ENCODE assay signal across 19 cellular contexts in genomic region chr5:76737846-76738245, GRCh38. TPM values are rescaled to one million over a fixed set of nuclear protein-coding genes. Genes with fewer than 3 reads are reported as not detected.
A peak's percentile ranks its signal among the peaks of the same experiment; 100 is the strongest.
DNase-seq lines count a peak whose midpoint lies in the region; ATAC-seq, FAIRE-seq and TF ChIP-seq lines count a peak whose summit lies in the region.
"Had no signal": no experiment of that assay in that cellular context is flagged by ENCODE, and none has a peak within 500 bp of the region (broad histone marks: within the 10 kb centered on the region; RNA-seq: fewer than 3 reads in every experiment).

No MANE protein-coding gene starts in this region.

- POLR2A ChIA-PET in activated CD4-positive, alpha-beta T cell treated with anti-CD3 and anti-CD28 coated beads, Interleukin-2, amount 10 ng/mL, durations not matched to agents 7 days and 5 days (lab: Charles Lee) = no interaction called here

- H3K36me3 Mint-ChIP-seq in activated CD4-positive, alpha-beta T cell treated with anti-CD3 and anti-CD28 coated beads, Interleukin-2, amount 10 ng/mL, durations not matched to agents 7 days and 5 days (ENCODE audit: low read depth) = no peaks in the 10 kb centered on the region
- peaks cover 34% of the 10 kb centered on the region for H3K36me3 Mint-ChIP-seq in effector memory CD8-positive, alpha-beta T cell (ENCODE audit: insufficient read depth)
- peaks cover 31% of the 10 kb centered on the region for H3K36me3 Mint-ChIP-seq in stimulated activated effector memory CD8-positive, alpha-beta T cell treated with anti-CD3 and anti-CD28 coated beads, Interleukin-12 subunit alpha, Interleukin-12 subunit beta, amount 100 ng/mL, for 72 hours
- H3K36me3 Mint-ChIP-seq: stimulated activated naive B cell treated with anti-CD40 and anti-IgM and Interleukin-4, amounts not matched to agents 10 μg/mL and 1 μg/mL and 100 μg/mL, for 72 hours had no signal

- peak overlapping the region; percentile 66 to 80 (median 70) for H3K27ac ChIP-seq in Peyer's patch
- H3K27ac ChIP-seq: pancreas had no signal

- DNase-seq in activated CD4-positive, alpha-beta T cell treated with anti-CD3 and anti-CD28 coated beads, Interleukin-2, amount 10 ng/mL, durations not matched to agents 7 days and 5 days = no peak
- DNase-seq in activated CD4-positive, alpha-beta T cell treated with anti-CD3 and anti-CD28 coated beads, Interleukin-2, amount 50 U/mL, for 4 hours = no peak
- no peak for DNase-seq in Peyer's patch
- no peak for DNase-seq in effector memory CD8-positive, alpha-beta T cell
- no peak for DNase-seq in stimulated activated effector memory CD8-positive, alpha-beta T cell treated with anti-CD3 and anti-CD28 coated beads, Interleukin-12 subunit alpha, Interleukin-12 subunit beta, amount 100 ng/mL, for 72 hours (ENCODE audit: low spot score in 2 of 2)
- DNase-seq in GM20000 (ENCODE audit: low spot score) = no peak
- DNase-seq in D721Med (ENCODE audit: insufficient read length, low spot score) = no peak
- DNase-seq in NCI-H187 treated with DMSO at 0.1 percent for 48 hours (lab: John Stamatoyannopoulos, UW) = no peak
- DNase-seq: activated gamma-delta T cell; COR-L47; esophagus squamous epithelium; H9; kidney glomerular epithelial cell; NCI-H1048; NCI-H2171; pancreas; stimulated activated naive B cell treated with anti-CD40 and anti-IgM and Interleukin-4, amounts not matched to agents 10 μg/mL and 1 μg/mL and 100 μg/mL, for 72 hours; uterus had no signal

- H3K4me3 Mint-ChIP-seq in activated CD4-positive, alpha-beta T cell treated with anti-CD3 and anti-CD28 coated beads, Interleukin-2, amount 10 ng/mL, durations not matched to agents 7 days and 5 days = no peak overlapping the region
- peak overlapping the region; percentile 73 to 86 for H3K4me3 Mint-ChIP-seq in effector memory CD8-positive, alpha-beta T cell
- H3K4me3 Mint-ChIP-seq in stimulated activated effector memory CD8-positive, alpha-beta T cell treated with anti-CD3 and anti-CD28 coated beads, Interleukin-12 subunit alpha, Interleukin-12 subunit beta, amount 100 ng/mL, for 72 hours = peak overlapping the region; percentile 53
- H3K4me3 Mint-ChIP-seq: H9 had no signal

- TF ChIP-seq POLR2A in Peyer's patch (IDR thresholded peaks at IDR 0.05) = no peak

- H3K36me3 ChIP-seq in Peyer's patch = no peaks in the 10 kb centered on the region
- H3K36me3 ChIP-seq: pancreas, uterus had no signal

- peak overlapping the region; percentile 83 for H3K27ac Mint-ChIP-seq in activated CD4-positive, alpha-beta T cell treated with anti-CD3 and anti-CD28 coated beads, Interleukin-2, amount 10 ng/mL, durations not matched to agents 7 days and 5 days
- H3K27ac Mint-ChIP-seq in effector memory CD8-positive, alpha-beta T cell = peak overlapping the region; percentile 97 to 100
- peak overlapping the region; percentile 89 for H3K27ac Mint-ChIP-seq in stimulated activated effector memory CD8-positive, alpha-beta T cell treated with anti-CD3 and anti-CD28 coated beads, Interleukin-12 subunit alpha, Interleukin-12 subunit beta, amount 100 ng/mL, for 72 hours

- no peaks in the 10 kb centered on the region for H3K9me3 Mint-ChIP-seq in activated CD4-positive, alpha-beta T cell treated with anti-CD3 and anti-CD28 coated beads, Interleukin-2, amount 10 ng/mL, durations not matched to agents 7 days and 5 days
- H3K9me3 Mint-ChIP-seq in effector memory CD8-positive, alpha-beta T cell = no peaks in the 10 kb centered on the region
- H3K9me3 Mint-ChIP-seq in stimulated activated effector memory CD8-positive, alpha-beta T cell treated with anti-CD3 and anti-CD28 coated beads, Interleukin-12 subunit alpha, Interleukin-12 subunit beta, amount 100 ng/mL, for 72 hours = no peaks in the 10 kb centered on the region
- H3K9me3 Mint-ChIP-seq: H9; stimulated activated naive B cell treated with anti-CD40 and anti-IgM and Interleukin-4, amounts not matched to agents 10 μg/mL and 1 μg/mL and 100 μg/mL, for 72 hours had no signal

- no peaks in the 10 kb centered on the region for H3K27me3 Mint-ChIP-seq in activated CD4-positive, alpha-beta T cell treated with anti-CD3 and anti-CD28 coated beads, Interleukin-2, amount 10 ng/mL, durations not matched to agents 7 days and 5 days
- no peaks in the 10 kb centered on the region for H3K27me3 Mint-ChIP-seq in effector memory CD8-positive, alpha-beta T cell

- TF ChIP-seq CTCF in Peyer's patch (IDR thresholded peaks at IDR 0.05) = no peak
- TF ChIP-seq CTCF in GM20000 (IDR thresholded peaks at IDR 0.05; ENCODE audit: extremely low read depth, missing control alignments) = no peak
- TF ChIP-seq CTCF in D721Med (IDR thresholded peaks at IDR 0.05; ENCODE audit: insufficient read depth, missing control alignments) = no peak

- H3K9me3 ChIP-seq in Peyer's patch = no peaks in the 10 kb centered on the region
- H3K9me3 ChIP-seq: esophagus squamous epithelium, pancreas, uterus had no signal

- no peak for ATAC-seq in effector memory CD8-positive, alpha-beta T cell (replicated peaks)
- ATAC-seq in stimulated activated effector memory CD8-positive, alpha-beta T cell treated with anti-CD3 and anti-CD28 coated beads, Interleukin-12 subunit alpha, Interleukin-12 subunit beta, amount 100 ng/mL, for 72 hours = no peak
- ATAC-seq: pancreas, Right ventricle myocardium inferior had no signal

- H3K4me1 Mint-ChIP-seq in activated CD4-positive, alpha-beta T cell treated with anti-CD3 and anti-CD28 coated beads, Interleukin-2, amount 10 ng/mL, durations not matched to agents 7 days and 5 days = peaks cover 47% of the 10 kb centered on the region
- peaks cover 50 to 60% of the 10 kb centered on the region in 2 donors for H3K4me1 Mint-ChIP-seq in effector memory CD8-positive, alpha-beta T cell (ENCODE audit: low read depth in 2 of 2)
- H3K4me1 Mint-ChIP-seq in stimulated activated effector memory CD8-positive, alpha-beta T cell treated with anti-CD3 and anti-CD28 coated beads, Interleukin-12 subunit alpha, Interleukin-12 subunit beta, amount 100 ng/mL, for 72 hours = peaks cover 52% of the 10 kb centered on the region

- H3K4me1 ChIP-seq in Peyer's patch = peaks cover 0 to 5% (median 0%) of the 10 kb centered on the region in 4 donors
- H3K4me1 ChIP-seq: esophagus squamous epithelium, pancreas, uterus had no signal

- no peaks in the 10 kb centered on the region for H3K27me3 ChIP-seq in Peyer's patch
- H3K27me3 ChIP-seq: esophagus squamous epithelium, pancreas, uterus had no signal

- no peak overlapping the region for H3K4me3 ChIP-seq in Peyer's patch
- H3K4me3 ChIP-seq: esophagus squamous epithelium, pancreas, uterus had no signal

- FAIRE-seq in D721Med (lab: Jason Lieb, UNC) = no peak
- FAIRE-seq: pancreas had no signal

- CTCF ChIA-PET in activated CD4-positive, alpha-beta T cell treated with anti-CD3 and anti-CD28 coated beads, Interleukin-2, amount 10 ng/mL, durations not matched to agents 7 days and 5 days (lab: Charles Lee) = interaction anchor here (1.0 to 2.6 kb wide), 3 partner anchors 21 to 37 kb away, joined by 3 to 10 read pairs (median 3); no protein-coding TSS in a partner anchor

RNA-seq across cellular contexts. Expression of gene F2R, which starts 21.9 kb away (rescaled TPM):
- total RNA-seq in activated CD4-positive, alpha-beta T cell treated with anti-CD3 and anti-CD28 coated beads, Interleukin-2, amount 10 ng/mL, durations not matched to agents 7 days and 5 days = 1 to 10 TPM; 5.9 to 7.3 TPM
- 10 to 100 TPM in 2 of 4 donors, 1 to 10 TPM in 2; 5.0 to 11.4 (median 8.5) TPM for total RNA-seq in Peyer's patch
